In genomic region chr17:19507673-19508326, GRCh38 we compare ENCODE assay signal across 8 cellular contexts. TPM values are rescaled to one million over a fixed set of nuclear protein-coding genes. Genes with fewer than 3 reads are reported as not detected.
DNase-seq lines count a peak whose midpoint lies in the region; ATAC-seq and TF ChIP-seq lines count a peak whose summit lies in the region.

No MANE protein-coding gene starts in this region.

- peak overlapping the region; percentile 71 for H2AFZ ChIP-seq in PC-3 (ENCODE audit: low read length)

- H3K27me3 Mint-ChIP-seq in CD14-positive monocyte (ENCODE audit: low read depth in 3 of 3): peaks cover 12 to 31% (median 28%) of the 10 kb centered on the region in 3 donors
- H3K27me3 Mint-ChIP-seq in activated T-cell treated with anti-CD3 and anti-CD28 coated beads, Interleukin-2, amount 50 U/mL, for 72 hours (ENCODE audit: low read depth): peaks cover 1% of the 10 kb centered on the region

- no peaks in the 10 kb centered on the region for H3K4me1 ChIP-seq in HUES64 (ENCODE audit: insufficient read depth, low read length)
- H3K4me1 ChIP-seq in PC-3 (ENCODE audit: insufficient read depth, low read length): peaks cover 4% of the 10 kb centered on the region; the same call in 1 of the 2 replicates
- H3K4me1 ChIP-seq in esophagus squamous epithelium: peaks cover 0 to 16% (median 8%) of the 10 kb centered on the region in 3 donors
- no peaks in the 10 kb centered on the region for H3K4me1 ChIP-seq in muscle layer of colon (ENCODE audit: insufficient read depth, low read length)

- H4K20me1 ChIP-seq in PC-3 (ENCODE audit: low read length): no peaks in the 10 kb centered on the region

- intact Hi-C loops in CD14-positive monocyte (cut with micrococcal nuclease) (loop anchor here in 1 of 2 donors (5.0 kb wide), 1 partner anchor 45 kb away; no protein-coding TSS in a partner anchor), PC-3 (cut with micrococcal nuclease) (loop anchor here (5.0 kb wide), 1 partner anchor 130 kb away; the partner anchor contains the start of gene MAPK7), esophagus squamous epithelium (cut with DNase I) (no loop called here)

- H3K27ac Mint-ChIP-seq in CD14-positive monocyte: peak overlapping the region; percentile 14 to 92 (median 77)
- H3K27ac Mint-ChIP-seq in activated T-cell treated with anti-CD3 and anti-CD28 coated beads, Interleukin-2, amount 50 U/mL, for 72 hours: peak overlapping the region; percentile 100

- H3K36me3 Mint-ChIP-seq in CD14-positive monocyte: no peaks in the 10 kb centered on the region
- H3K36me3 Mint-ChIP-seq in activated T-cell treated with anti-CD3 and anti-CD28 coated beads, Interleukin-2, amount 50 U/mL, for 72 hours (ENCODE audit: insufficient read depth in 2 of 2): peaks cover 0 to 2% of the 10 kb centered on the region in 2 donors

- H3K9me2 ChIP-seq in PC-3 (replicated peaks; ENCODE audit: low read length): no peaks in the 10 kb centered on the region

- POLR2A ChIA-PET in PC-3 (lab: Charles Lee; ENCODE audit: unreplicated experiment): no interaction called here

- peak overlapping the region; percentile 74 for H3K4me2 ChIP-seq in PC-3 (ENCODE audit: low read length)

- no TSS peak for BruUV-seq in PC-3 (replicated peaks; lab: Mats Ljungman, UMichigan)

- H3K36me3 ChIP-seq in HUES64 (ENCODE audit: insufficient read depth, low read length) (no peaks in the 10 kb centered on the region), PC-3 (ENCODE audit: low read depth, low read length) (no peaks in the 10 kb centered on the region), esophagus squamous epithelium (no peaks in the 10 kb centered on the region), muscle layer of colon (ENCODE audit: insufficient read depth, low read length) (no peaks in the 10 kb centered on the region)

- no peak for TF ChIP-seq CTCF in CD14-positive monocyte (IDR thresholded peaks at IDR 0.05)
- no peak for TF ChIP-seq CTCF in PC-3 (conservative IDR thresholded peaks at IDR 0.05; ENCODE audit: low read depth, low read length)
- TF ChIP-seq CTCF in esophagus squamous epithelium (IDR thresholded peaks at IDR 0.05): peak in 1 of 6 experiments; percentile 10

- peak overlapping the region; percentile 68 for H3K4me3 ChIP-seq in HUES64 (ENCODE audit: low read length)
- peak overlapping the region; percentile 73 for H3K4me3 ChIP-seq in PC-3 (ENCODE audit: low read length)
- peak overlapping the region; percentile 53 to 88 (median 86) for H3K4me3 ChIP-seq in esophagus squamous epithelium
- peak overlapping the region; percentile 60 to 76 for H3K4me3 ChIP-seq in muscle layer of colon (ENCODE audit: low read depth in 1 of 2, low read length in 2 of 2)

- TF ChIP-seq POLR2A in esophagus squamous epithelium (IDR thresholded peaks at IDR 0.05): peak in 1 of 4 donors; percentile 48

- H3K9ac ChIP-seq in HUES64 (ENCODE audit: low read depth, low read length) (peak overlapping the region; percentile 51), PC-3 (ENCODE audit: low read length) (peak overlapping the region; percentile 1; the same call in 1 of the 2 replicates), muscle layer of colon (ENCODE audit: low read length) (peak overlapping the region; percentile 45)

- peak overlapping the region; percentile 89 to 96 for H3K4me3 Mint-ChIP-seq in CD14-positive monocyte
- H3K4me3 Mint-ChIP-seq in activated T-cell treated with anti-CD3 and anti-CD28 coated beads, Interleukin-2, amount 50 U/mL, for 72 hours: peak overlapping the region; percentile 81 to 97

- CTCF ChIA-PET in PC-3 (lab: Charles Lee): no interaction called here

- H3K9me3 Mint-ChIP-seq in CD14-positive monocyte: peaks cover 0 to 9% (median 0%) of the 10 kb centered on the region in 7 donors
- no peaks in the 10 kb centered on the region for H3K9me3 Mint-ChIP-seq in activated T-cell treated with anti-CD3 and anti-CD28 coated beads, Interleukin-2, amount 50 U/mL, for 72 hours

- H3K9me3 ChIP-seq in HUES64 (ENCODE audit: insufficient read depth, low read depth, low read length): no peaks in the 10 kb centered on the region
- no peaks in the 10 kb centered on the region for H3K9me3 ChIP-seq in PC-3 (ENCODE audit: low read length)
- H3K9me3 ChIP-seq in esophagus squamous epithelium: no peaks in the 10 kb centered on the region
- H3K9me3 ChIP-seq in muscle layer of colon (ENCODE audit: low read length): no peaks in the 10 kb centered on the region

- ATAC-seq in GM19467 (IDR thresholded peaks at IDR 0.05; ENCODE audit: unreplicated experiment) (peak; percentile 68), PC-3 (peak; percentile 87)
- ATAC-seq in activated T-cell treated with anti-CD3 and anti-CD28 coated beads, Interleukin-2, amount 50 U/mL, for 72 hours (replicated peaks in 1 of 2): peak; percentile 88 to 89

- H3K79me2 ChIP-seq in PC-3 (ENCODE audit: low read length): no peaks in the 10 kb centered on the region

- H3K27ac ChIP-seq in HUES64 (ENCODE audit: low read depth, low read length) (peak overlapping the region; percentile 73), PC-3 (ENCODE audit: low read length) (no peak overlapping the region), esophagus squamous epithelium (peak overlapping the region; percentile 86 to 98 (median 96)), muscle layer of colon (ENCODE audit: low read depth, low read length) (peak overlapping the region; percentile 91)

- DNase-seq in CD14-positive monocyte (ENCODE audit: low spot score) (peak; percentile 81), PC-3 (peak; percentile 96), esophagus squamous epithelium (lab: John Stamatoyannopoulos, UW) (no peak)
- peak; percentile 77 to 83 for DNase-seq in activated T-cell treated with anti-CD3 and anti-CD28 coated beads, Interleukin-2, amount 50 U/mL, for 72 hours
- DNase-seq in stimulated activated CD8-positive, alpha-beta memory T cell treated with anti-CD3 and anti-CD28 coated beads, Interleukin-7, amount 100 ng/mL, for 1 hour (ENCODE audit: low read depth in 2 of 2): peak; percentile 78 to 82

- H3F3A ChIP-seq in PC-3 (ENCODE audit: low read length, unreplicated experiment): no peaks in the 10 kb centered on the region

- WGBS in HUES64: under 1% methylated on average over 51 of the region's 51 CpGs
- 0% methylated on average over 2 to 32 of the region's 51 CpGs for WGBS in esophagus squamous epithelium, 2 donors

- H3K27me3 ChIP-seq in HUES64 (ENCODE audit: insufficient read depth, low read length): no peaks in the 10 kb centered on the region
- H3K27me3 ChIP-seq in PC-3 (ENCODE audit: low read length): no peaks in the 10 kb centered on the region
- H3K27me3 ChIP-seq in esophagus squamous epithelium: no peaks in the 10 kb centered on the region
- H3K27me3 ChIP-seq in muscle layer of colon (ENCODE audit: control insufficient read depth in 1 of 2, insufficient read depth in 2 of 2, low read length in 2 of 2): no peaks in the 10 kb centered on the region

- H3K4me1 Mint-ChIP-seq in CD14-positive monocyte: peaks cover 6% of the 10 kb centered on the region
- peaks cover 11% of the 10 kb centered on the region for H3K4me1 Mint-ChIP-seq in activated T-cell treated with anti-CD3 and anti-CD28 coated beads, Interleukin-2, amount 50 U/mL, for 72 hours (ENCODE audit: low read depth)

RNA-seq across cellular contexts. Expression of gene SLC47A1, which starts 25.9 kb away (rescaled TPM):
- 1 to 10 TPM in 1 of 2 donors, under 1 TPM in 1; 0.44 to 2.0 TPM for polyA plus RNA-seq in CD14-positive monocyte
- polyA plus RNA-seq in HUES64 (2013, experiment 1 of 2): 1.3 TPM
- polyA plus RNA-seq in HUES64 (2013, experiment 2 of 2): 2.0 TPM
- 0.12 and 0.15 TPM in 2 replicates for total RNA-seq in PC-3 (2014; rRNA removed)
- 1 to 10 TPM in 1 of 2 donors, under 1 TPM in 1; 0.65 to 1.5 TPM for total RNA-seq in activated T-cell treated with anti-CD3 and anti-CD28 coated beads, Interleukin-2, amount 50 U/mL, for 72 hours
- total RNA-seq in esophagus squamous epithelium: 1 to 10 TPM; 3.9 to 7.8 (median 7.3) TPM

Comparison
In these comparisons a context has a peak if more than half of its experiments do, and no peak if none do; other contexts are left out.
1. H3K9ac ChIP-seq: peak in every context shown above with its lines; median percentile 51 in HUES64; 45 in muscle layer of colon; 1 in PC-3.